ENCODE assay signal across 25 cellular contexts in the genomic region with DNA sequence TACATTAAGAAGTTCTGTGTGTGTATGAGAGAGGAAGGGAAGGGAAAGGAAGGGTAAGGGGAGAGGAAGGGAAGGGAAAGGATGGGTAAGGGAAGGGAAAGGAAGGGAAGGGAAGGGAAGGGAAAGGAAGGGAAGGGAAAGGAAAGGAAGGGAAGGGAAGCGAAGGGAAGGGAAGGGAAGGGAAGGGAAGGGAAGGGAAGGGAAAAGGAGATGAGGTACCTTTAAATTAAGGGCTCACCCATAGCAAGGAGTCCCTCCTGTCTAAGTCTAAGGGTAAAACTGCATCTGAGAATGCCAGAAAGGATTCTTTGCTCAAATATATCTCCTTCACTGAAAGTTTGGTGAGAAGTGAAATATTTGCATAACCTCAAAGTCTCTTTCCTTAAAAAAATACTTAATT.
"Had no signal": no experiment of that assay in that cellular context is flagged by ENCODE, and none has a peak within 500 bp of the region (broad histone marks: within the 10 kb centered on the region; RNA-seq: fewer than 3 reads in every experiment).

No MANE protein-coding gene starts in this region.

- H3K36me3 ChIP-seq: colonic mucosa, esophagus muscularis mucosa, esophagus squamous epithelium, gastrocnemius medialis, gastroesophageal sphincter, heart left ventricle, heart right ventricle had no signal

- H3K9me3 ChIP-seq: colonic mucosa, esophagus muscularis mucosa, gastrocnemius medialis had no signal

- H3K27ac ChIP-seq: colonic mucosa, coronary artery, dorsolateral prefrontal cortex, epithelial cell of prostate, esophagus muscularis mucosa, esophagus squamous epithelium, foreskin keratinocyte, gastrocnemius medialis, gastroesophageal sphincter, heart left ventricle, heart right ventricle had no signal

- ATAC-seq: effector memory CD8-positive, alpha-beta T cell; esophagus mucosa; foreskin keratinocyte; gastrocnemius medialis; gastroesophageal sphincter; heart left ventricle; heart right ventricle had no signal

- DNase-seq: colonic mucosa; cortex of kidney; dorsolateral prefrontal cortex; effector CD4-positive, alpha-beta T cell; effector CD8-positive, alpha-beta T cell; effector memory CD4-positive, alpha-beta T cell; effector memory CD8-positive, alpha-beta T cell; endodermal cell; erythroblast; esophagus squamous epithelium; foreskin fibroblast; foreskin keratinocyte; foreskin melanocyte; gastrocnemius medialis; glutamatergic neuron; head of caudate nucleus; heart left ventricle; heart right ventricle had no signal

- H3K27me3 ChIP-seq: colonic mucosa, esophagus muscularis mucosa, esophagus squamous epithelium, gastrocnemius medialis, gastroesophageal sphincter, heart left ventricle, heart right ventricle had no signal

- H3K4me1 ChIP-seq: colonic mucosa, esophagus muscularis mucosa, esophagus squamous epithelium, foreskin keratinocyte, gastrocnemius medialis, gastroesophageal sphincter, heart right ventricle had no signal

- FAIRE-seq: colon, endothelial cell of umbilical vein had no signal

- H3K4me3 ChIP-seq: colonic mucosa, coronary artery, dorsolateral prefrontal cortex, esophagus muscularis mucosa, esophagus squamous epithelium, gastrocnemius medialis, gastroesophageal sphincter, heart left ventricle, heart right ventricle had no signal
